In genomic region chr4:94207469-94208224, GRCh38 we compare ENCODE assay signal across 1 cellular context.
A peak's percentile ranks its signal among the peaks of the same experiment; 100 is the strongest.
TF ChIP-seq lines count a peak whose summit lies in the region.

TSS of gene SMARCAD1 (plus strand) at chr4:94207865. CDS start at chr4:94208395, 530 bp downstream.

TF ChIP-seq in GM12878, 131 proteins besides CTCF, POLR2A, EP300 and RAD21 (continued from another document and continues in another):
- no peak for TF ChIP-seq ZBTB4 (CRISPR knock-in tag; IDR thresholded peaks at IDR 0.05)
- TF ChIP-seq ZBED1 (IDR thresholded peaks at IDR 0.05; ENCODE audit: borderline replicate concordance): no peak
- TF ChIP-seq DPF2 (IDR thresholded peaks at IDR 0.05): 0 out of 2 replicates have a peak, but pooled peaks have one; percentile 32
- no peak for TF ChIP-seq KDM1A (IDR thresholded peaks at IDR 0.05; ENCODE audit: borderline replicate concordance)
- TF ChIP-seq BRCA1 (IDR thresholded peaks at IDR 0.05; ENCODE audit: low read depth, low read length): peak; percentile 67
- peak; percentile 95 for TF ChIP-seq ASH2L (IDR thresholded peaks at IDR 0.05; ENCODE audit: borderline replicate concordance, low read depth)
- TF ChIP-seq GATAD2B (conservative IDR thresholded peaks at IDR 0.05; ENCODE audit: low read depth): 0 out of 2 replicates have a peak, but pooled peaks have one; percentile 50
- no peak for TF ChIP-seq HDAC6 (IDR thresholded peaks at IDR 0.05; ENCODE audit: unreplicated experiment)
- TF ChIP-seq IKZF2 (IDR thresholded peaks at IDR 0.05): peak in 1 of 2 experiments; percentile 61; a peak in 2 of 4 replicates
- TF ChIP-seq IKZF1 (conservative IDR thresholded peaks at IDR 0.05): peak; percentile 78
- no peak for TF ChIP-seq MEF2B (IDR thresholded peaks at IDR 0.05; ENCODE audit: partially characterized antibody, poor library complexity, severe bottlenecking)
- peak; percentile 94 for TF ChIP-seq NR2F1 (conservative IDR thresholded peaks at IDR 0.05)
- TF ChIP-seq CREM (IDR thresholded peaks at IDR 0.05; ENCODE audit: low read depth): peak; percentile 99
- TF ChIP-seq KAT2A (conservative IDR thresholded peaks at IDR 0.05; ENCODE audit: control insufficient read depth, low read depth, low read length): no peak
- peak; percentile 39; the same call in 1 of the 2 replicates for TF ChIP-seq ATF3 (IDR thresholded peaks at IDR 0.05; ENCODE audit: borderline replicate concordance, extremely low read depth, low read depth, low read length)
- peak; percentile 68 for TF ChIP-seq NR2C1 (IDR thresholded peaks at IDR 0.05)
- TF ChIP-seq NKRF (conservative IDR thresholded peaks at IDR 0.05): peak; percentile 84; the same call in 1 of the 2 replicates
- peak; percentile 40; the same call in 1 of the 2 replicates for TF ChIP-seq RFX5 (IDR thresholded peaks at IDR 0.05; ENCODE audit: low read depth, low read length)
- peak; percentile 91 for TF ChIP-seq MYC (IDR thresholded peaks at IDR 0.05; ENCODE audit: insufficient read depth, insufficient read length, insufficient replicate concordance, low read length, severe bottlenecking)
- TF ChIP-seq EGR1 (IDR thresholded peaks at IDR 0.05; ENCODE audit: borderline replicate concordance in 1 of 2, low read depth in 2 of 2, low read length in 2 of 2): peak in 1 of 2 experiments; percentile 51; a peak in 1 of 3 replicates
- peak; percentile 55 for TF ChIP-seq RELA (IDR thresholded peaks at IDR 0.05; ENCODE audit: borderline replicate concordance, partially characterized antibody)
- TF ChIP-seq PBX3 (IDR thresholded peaks at IDR 0.05; ENCODE audit: insufficient replicate concordance, low read depth, low read length): no peak
- no peak for TF ChIP-seq SREBF2 (IDR thresholded peaks at IDR 0.05; ENCODE audit: low read length)
- TF ChIP-seq KLF5 (IDR thresholded peaks at IDR 0.05; ENCODE audit: partially characterized antibody): no peak
- 0 out of 2 replicates have a peak, but pooled peaks have one; percentile 5 for TF ChIP-seq TARDBP (IDR thresholded peaks at IDR 0.05; ENCODE audit: borderline replicate concordance)
- no peak for TF ChIP-seq FOS (IDR thresholded peaks at IDR 0.05; ENCODE audit: borderline replicate concordance, extremely low read depth, insufficient read length)
- peak; percentile 95 for TF ChIP-seq ATF7 (IDR thresholded peaks at IDR 0.05; ENCODE audit: low read depth)
- peak; percentile 89 for TF ChIP-seq RELB (IDR thresholded peaks at IDR 0.05; ENCODE audit: low read depth)
- no peak for TF ChIP-seq RCOR1 (conservative IDR thresholded peaks at IDR 0.05; ENCODE audit: low read depth, low read length)
- TF ChIP-seq TBL1XR1 (IDR thresholded peaks at IDR 0.05; ENCODE audit: low read depth, low read length): no peak
- TF ChIP-seq NBN (IDR thresholded peaks at IDR 0.05): peak; percentile 97
- TF ChIP-seq ZBTB33 (IDR thresholded peaks at IDR 0.05): no peak
- TF ChIP-seq NR2C2 (IDR thresholded peaks at IDR 0.05; ENCODE audit: borderline replicate concordance, control insufficient read depth, insufficient read length, low read depth): no peak
- no peak; the same call in 2 of the 3 replicates for TF ChIP-seq POU2F2 (IDR thresholded peaks at IDR 0.05; ENCODE audit: borderline replicate concordance, low read depth, low read length)
- peak; percentile 86 for TF ChIP-seq POLR2AphosphoS5 (IDR thresholded peaks at IDR 0.05; ENCODE audit: low read length)
- peak; percentile 79 for TF ChIP-seq FOXK2 (IDR thresholded peaks at IDR 0.05)
- peak; percentile 54 for TF ChIP-seq HCFC1 (IDR thresholded peaks at IDR 0.05; ENCODE audit: low read length)
- no peak for TF ChIP-seq NFIC (IDR thresholded peaks at IDR 0.05; ENCODE audit: low read depth, low read length)
- TF ChIP-seq E2F8 (IDR thresholded peaks at IDR 0.05; ENCODE audit: low read depth, partially characterized antibody): peak; percentile 88
- no peak for TF ChIP-seq ZBTB11 (CRISPR knock-in tag; IDR thresholded peaks at IDR 0.05)
- no peak for TF ChIP-seq RAD51 (IDR thresholded peaks at IDR 0.05)
- TF ChIP-seq HDAC2 (IDR thresholded peaks at IDR 0.05): no peak
- TF ChIP-seq ZNF207 (IDR thresholded peaks at IDR 0.05; ENCODE audit: borderline replicate concordance): peak; percentile 95; the same call in 1 of the 2 replicates
